ENCODE assay signal across 32 cellular contexts in the genomic region with DNA sequence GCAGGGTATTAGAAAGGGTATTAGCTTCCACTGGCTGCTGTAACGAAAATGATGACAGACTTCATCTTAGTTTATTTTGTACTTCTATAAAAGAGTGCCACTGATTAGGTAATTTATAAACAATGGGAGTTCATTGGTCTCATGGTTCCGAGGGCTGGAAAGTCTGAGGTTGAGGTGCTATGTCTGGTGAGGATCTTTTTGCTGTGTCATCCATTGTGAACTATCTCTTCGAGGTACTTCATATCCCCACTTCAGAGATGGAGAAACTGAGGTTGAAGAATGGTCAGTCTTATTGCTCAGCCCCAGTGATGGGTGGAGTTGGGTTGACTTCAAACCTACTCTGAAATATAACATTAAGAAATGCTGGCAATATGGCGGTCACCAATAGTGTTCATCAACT. TPM values are rescaled to one million over a fixed set of nuclear protein-coding genes. Genes with fewer than 3 reads are reported as not detected.
"Had no signal": no experiment of that assay in that cellular context is flagged by ENCODE, and none has a peak within 500 bp of the region (broad histone marks: within the 10 kb centered on the region; RNA-seq: fewer than 3 reads in every experiment).

No MANE protein-coding gene starts in this region.

- DNase-seq: colonic mucosa; cortex of kidney; effector CD8-positive, alpha-beta T cell; effector memory CD8-positive, alpha-beta T cell; esophagus squamous epithelium; foreskin fibroblast; foreskin melanocyte; gastrocnemius medialis; glutamatergic neuron; head of caudate nucleus; heart right ventricle; hippocampal formation; left cardiac atrium; left lung; left ventricle myocardium superior; lower lobe of right lung; mesenchymal stem cell; mucosa of descending colon; naive B cell had no signal

- H3K27me3 ChIP-seq: colonic mucosa, esophagus squamous epithelium, gastrocnemius medialis, heart right ventricle, left lung had no signal

- H3K27me3 Mint-ChIP-seq: dendritic cell treated with granulocyte-macrophage colony-stimulating factor and Interleukin-4, amounts not matched to agents 40 ng/mL and 50 ng/mL, for 4 days; effector memory CD8-positive, alpha-beta T cell had no signal

- H3K27ac Mint-ChIP-seq: dendritic cell treated with granulocyte-macrophage colony-stimulating factor and Interleukin-4, amounts not matched to agents 40 ng/mL and 50 ng/mL, for 4 days; effector memory CD8-positive, alpha-beta T cell; endodermal cell; mesothelial cell of epicardium; naive B cell had no signal

- H3K4me3 Mint-ChIP-seq: dendritic cell treated with granulocyte-macrophage colony-stimulating factor and Interleukin-4, amounts not matched to agents 40 ng/mL and 50 ng/mL, for 4 days; effector memory CD8-positive, alpha-beta T cell; endodermal cell; mesothelial cell of epicardium; naive B cell had no signal

- FAIRE-seq: endometrium, islet of Langerhans, keratinocyte had no signal

- H3K27ac ChIP-seq: colonic mucosa, epithelial cell of prostate, esophagus squamous epithelium, gastrocnemius medialis, heart right ventricle, left lung, lower lobe of right lung had no signal

- H3K9me3 Mint-ChIP-seq: dendritic cell treated with granulocyte-macrophage colony-stimulating factor and Interleukin-4, amounts not matched to agents 40 ng/mL and 50 ng/mL, for 4 days; endodermal cell had no signal

- H3K4me1 ChIP-seq: colonic mucosa, esophagus squamous epithelium, gastrocnemius medialis, heart right ventricle, left lung, lower lobe of right lung had no signal

- ATAC-seq: effector memory CD8-positive, alpha-beta T cell; esophagus mucosa; gastrocnemius medialis; heart right ventricle; left cardiac atrium; left lung; left ventricle myocardium superior; lower lobe of right lung; mucosa of descending colon had no signal

- H3K4me1 Mint-ChIP-seq: endodermal cell, mesothelial cell of epicardium, naive B cell had no signal

- H3K9me3 ChIP-seq: colonic mucosa, gastrocnemius medialis, lower lobe of right lung, mucosa of descending colon had no signal

- H3K4me3 ChIP-seq: colonic mucosa, esophagus squamous epithelium, gastrocnemius medialis, heart right ventricle, left lung, lower lobe of right lung, mucosa of descending colon had no signal

- H3K36me3 Mint-ChIP-seq: mesothelial cell of epicardium, naive B cell had no signal

RNA-seq across cellular contexts. Expression of gene SHOX, which starts 53.7 kb away (rescaled TPM):
- total RNA-seq: dermis microvascular lymphatic vessel endothelial cell, endodermal cell, esophagus mucosa, glomerular endothelial cell, heart right ventricle, kidney epithelial cell, left cardiac atrium, left lung, left ventricle myocardium superior, lower lobe of right lung, lung microvascular endothelial cell, mesothelial cell of epicardium, myocyte had no signal
- polyA plus RNA-seq: heart right ventricle, keratinocyte had no signal
